Comparison of ENCODE assay signal across 13 cellular contexts in genomic region chr15:62119926-62120273, GRCh38. TPM values are rescaled to one million over a fixed set of nuclear protein-coding genes. Genes with fewer than 3 reads are reported as not detected.
DNase-seq lines count a peak whose midpoint lies in the region; ATAC-seq and TF ChIP-seq lines count a peak whose summit lies in the region.
"Had no signal": no experiment of that assay in that cellular context is flagged by ENCODE, and none has a peak within 500 bp of the region (broad histone marks: within the 10 kb centered on the region; RNA-seq: fewer than 3 reads in every experiment).

No MANE protein-coding gene starts in this region.

- no peaks in the 10 kb centered on the region for H3K9me3 ChIP-seq in adipocyte (ENCODE audit: control insufficient read depth, low read length)

- no peaks in the 10 kb centered on the region for H3K27me3 ChIP-seq in adipocyte (replicated peaks; ENCODE audit: control insufficient read depth, insufficient read depth, low read length)

- no peak for TF ChIP-seq CTCF in natural killer cell (IDR thresholded peaks at IDR 0.05)
- no peak for TF ChIP-seq CTCF in omental fat pad (IDR thresholded peaks at IDR 0.05)

- H3K36me3 ChIP-seq in adipocyte (ENCODE audit: control insufficient read depth, insufficient read depth, low read length, severe bottlenecking) = no peaks in the 10 kb centered on the region

- peaks cover 16 to 26% of the 10 kb centered on the region in 2 donors for H3K4me1 Mint-ChIP-seq in natural killer cell treated with Interleukin-12 subunit alpha and Interleukin-12 subunit beta and Interleukin-15 and Interleukin-18, amount 100 ng/mL, for 72 hours (ENCODE audit: low read depth in 2 of 2)
- peaks cover 13 to 16% of the 10 kb centered on the region in 2 donors for H3K4me1 Mint-ChIP-seq in natural killer cell

- DNase-seq in natural killer cell treated with Interleukin-12 subunit alpha and Interleukin-12 subunit beta and Interleukin-15 and Interleukin-18, amount 100 ng/mL, for 72 hours (ENCODE audit: low spot score) = no peak
- DNase-seq in natural killer cell (no peak), adipocyte (ENCODE audit: low read depth) (no peak), myocyte (ENCODE audit: low read depth) (peak; percentile 54), NCI-H446 (lab: John Stamatoyannopoulos, UW) (no peak), omental fat pad (ENCODE audit: low spot score) (no peak), RKO (ENCODE audit: low spot score) (no peak), inferior parietal cortex (ENCODE audit: extremely low spot score) (no peak)
- DNase-seq: activated CD8-positive, alpha-beta memory T cell treated with anti-CD3 and anti-CD28 coated beads, Interleukin-2, amount 10 ng/mL, durations not matched to agents 7 days and 5 days; CD8-positive, alpha-beta T cell; KG1; NCI-H1930 had no signal

- peak overlapping the region; percentile 69 for H3K4me3 ChIP-seq in adipocyte (ENCODE audit: low read length)

- H3K4me3 Mint-ChIP-seq in natural killer cell treated with Interleukin-12 subunit alpha and Interleukin-12 subunit beta and Interleukin-15 and Interleukin-18, amount 100 ng/mL, for 72 hours = peak overlapping the region; percentile 36
- H3K4me3 Mint-ChIP-seq in natural killer cell = no peak overlapping the region
- H3K4me3 Mint-ChIP-seq: activated CD8-positive, alpha-beta memory T cell treated with anti-CD3 and anti-CD28 coated beads, Interleukin-2, amount 10 ng/mL, durations not matched to agents 7 days and 5 days; CD8-positive, alpha-beta T cell had no signal

- ATAC-seq in natural killer cell treated with Interleukin-12 subunit alpha and Interleukin-12 subunit beta and Interleukin-15 and Interleukin-18, amount 100 ng/mL, for 72 hours = no peak
- ATAC-seq in natural killer cell (no peak), omental fat pad (ENCODE audit: low FRiP score) (no peak)

- H3K4me1 ChIP-seq in adipocyte (ENCODE audit: control insufficient read depth, insufficient read depth, low read length) = peaks cover 19% of the 10 kb centered on the region

- H3K36me3 Mint-ChIP-seq in natural killer cell treated with Interleukin-12 subunit alpha and Interleukin-12 subunit beta and Interleukin-15 and Interleukin-18, amount 100 ng/mL, for 72 hours = no peaks in the 10 kb centered on the region
- no peaks in the 10 kb centered on the region for H3K36me3 Mint-ChIP-seq in natural killer cell
- H3K36me3 Mint-ChIP-seq: activated CD8-positive, alpha-beta memory T cell treated with anti-CD3 and anti-CD28 coated beads, Interleukin-2, amount 10 ng/mL, durations not matched to agents 7 days and 5 days; brain; CD8-positive, alpha-beta T cell had no signal

- intact Hi-C loops in natural killer cell (cut with micrococcal nuclease) = no loop called here

- H3K9ac ChIP-seq in adipocyte (ENCODE audit: low read length) = no peak overlapping the region

- H3K27ac Mint-ChIP-seq in natural killer cell treated with Interleukin-12 subunit alpha and Interleukin-12 subunit beta and Interleukin-15 and Interleukin-18, amount 100 ng/mL, for 72 hours = peak overlapping the region; percentile 25 to 64
- H3K27ac Mint-ChIP-seq in natural killer cell = peak overlapping the region in 1 of 2 donors; percentile 39
- H3K27ac Mint-ChIP-seq: activated CD8-positive, alpha-beta memory T cell treated with anti-CD3 and anti-CD28 coated beads, Interleukin-2, amount 10 ng/mL, durations not matched to agents 7 days and 5 days had no signal

- H3K27me3 Mint-ChIP-seq in natural killer cell treated with Interleukin-12 subunit alpha and Interleukin-12 subunit beta and Interleukin-15 and Interleukin-18, amount 100 ng/mL, for 72 hours = peaks cover 9 to 11% of the 10 kb centered on the region in 2 donors
- H3K27me3 Mint-ChIP-seq in natural killer cell (ENCODE audit: low read depth in 2 of 2) = no peaks in the 10 kb centered on the region

- H3K9me3 Mint-ChIP-seq in natural killer cell treated with Interleukin-12 subunit alpha and Interleukin-12 subunit beta and Interleukin-15 and Interleukin-18, amount 100 ng/mL, for 72 hours = no peaks in the 10 kb centered on the region
- no peaks in the 10 kb centered on the region for H3K9me3 Mint-ChIP-seq in natural killer cell
- H3K9me3 Mint-ChIP-seq: brain; CD8-positive, alpha-beta T cell had no signal

RNA-seq across cellular contexts. Expression of gene C2CD4B, which starts 45.2 kb away (rescaled TPM):
- not detected for total RNA-seq in natural killer cell treated with Interleukin-12 subunit alpha and Interleukin-12 subunit beta and Interleukin-15 and Interleukin-18, amount 100 ng/mL, for 72 hours
- total RNA-seq in natural killer cell (under 1 TPM in 1 of 3 donors, not detected in 2; 0.75 TPM), myocyte (not detected in 2 replicates), omental fat pad (10 to 100 TPM in 3 of 4 donors, 1 to 10 TPM in 1; 1.9 to 21.1 (median 15.3) TPM)
- not detected for polyA plus RNA-seq in myocyte (2012)
- total RNA-seq: CD8-positive, alpha-beta T cell had no signal

RNA-seq across cellular contexts. Expression of gene C2CD4A, which starts 53.1 kb away (rescaled TPM):
- not detected for total RNA-seq in natural killer cell treated with Interleukin-12 subunit alpha and Interleukin-12 subunit beta and Interleukin-15 and Interleukin-18, amount 100 ng/mL, for 72 hours
- total RNA-seq in natural killer cell (not detected), myocyte (not detected in 2 replicates), omental fat pad (under 1 TPM in 2 of 4 donors, not detected in 2; 0.09 to 0.60 TPM)
- not detected for polyA plus RNA-seq in myocyte (2012)

RNA-seq across cellular contexts. Expression of gene VPS13C, which starts 59.7 kb away (rescaled TPM):
- total RNA-seq in natural killer cell treated with Interleukin-12 subunit alpha and Interleukin-12 subunit beta and Interleukin-15 and Interleukin-18, amount 100 ng/mL, for 72 hours = 10 to 100 TPM; 92.0 to 93.0 TPM
- total RNA-seq in natural killer cell (100 to 1,000 TPM; 155 to 204 (median 164) TPM), myocyte (49.8 and 54.3 TPM in 2 replicates), omental fat pad (100 to 1,000 TPM in 1 of 4 donors, 10 to 100 TPM in 3; 61.6 to 144 (median 75.8) TPM)
- 10.6 TPM for polyA plus RNA-seq in myocyte (2012)
